16 cellular contexts compared by ENCODE assay signal in genomic region chr10:33271969-33272583, GRCh38.
DNase-seq lines count a peak whose midpoint lies in the region; ATAC-seq and TF ChIP-seq lines count a peak whose summit lies in the region.
"Had no signal": no experiment of that assay in that cellular context is flagged by ENCODE, and none has a peak within 500 bp of the region (broad histone marks: within the 10 kb centered on the region; RNA-seq: fewer than 3 reads in every experiment).

No MANE protein-coding gene starts in this region.

- H3K9me3 ChIP-seq in AG04450 (ENCODE audit: control insufficient read depth, insufficient read depth, low read length) (no peaks in the 10 kb centered on the region), endodermal cell (ENCODE audit: control insufficient read depth, low read length) (no peaks in the 10 kb centered on the region), neural progenitor cell (ENCODE audit: low read depth) (no peaks in the 10 kb centered on the region)
- H3K9me3 ChIP-seq: BE2C, colonic mucosa, MG63 had no signal

- no peaks in the 10 kb centered on the region for H3K79me2 ChIP-seq in neural progenitor cell (ENCODE audit: low read depth)

- H3K9me3 Mint-ChIP-seq in endodermal cell (no peaks in the 10 kb centered on the region), neural progenitor cell (no peaks in the 10 kb centered on the region)

- 73 to 87% methylated on average over 3 to 4 of the region's 4 CpGs for WGBS in endodermal cell (ENCODE audit: insufficient coverage in 1 of 2, insufficient read length in 1 of 2), 2 experiments
- WGBS in lower leg skin, 2 donors, result 56 to 60% methylated on average over 4 of the region's 4 CpGs

- H3K36me3 ChIP-seq in endodermal cell (ENCODE audit: control insufficient read depth, insufficient read depth, low read length) (peaks cover 42% of the 10 kb centered on the region), neural progenitor cell (no peaks in the 10 kb centered on the region)
- H3K36me3 ChIP-seq: colonic mucosa, MG63 had no signal

- peaks cover 21% of the 10 kb centered on the region for H3K36me3 Mint-ChIP-seq in endodermal cell (ENCODE audit: low read depth)
- H3K36me3 Mint-ChIP-seq in neural progenitor cell, result peaks cover 13% of the 10 kb centered on the region

- peaks cover 8% of the 10 kb centered on the region for H3K4me1 ChIP-seq in endodermal cell (ENCODE audit: control insufficient read depth, insufficient read depth, low read length)
- peaks cover 36% of the 10 kb centered on the region for H3K4me1 ChIP-seq in neural progenitor cell

- H3K4me3 Mint-ChIP-seq in endodermal cell (no peak overlapping the region), neural progenitor cell (no peak overlapping the region)
- H3K4me3 Mint-ChIP-seq: activated CD4-positive, alpha-beta memory T cell treated with anti-CD3 and anti-CD28 coated beads, Interleukin-2, amount 10 ng/mL, durations not matched to agents 7 days and 5 days had no signal

- H3K27ac ChIP-seq in AG04450 (ENCODE audit: low read depth, low read length), result peak overlapping the region; percentile 23
- H3K27ac ChIP-seq in endodermal cell (ENCODE audit: low read depth, low read length), result peak overlapping the region; percentile 72
- H3K27ac ChIP-seq in neural progenitor cell, result no peak overlapping the region
- H3K27ac ChIP-seq: colonic mucosa, HL-60 had no signal

- H3K4me3 ChIP-seq in AG04450 (ENCODE audit: low read depth, low read length) (no peak overlapping the region), endodermal cell (ENCODE audit: low read length) (no peak overlapping the region), neural progenitor cell (no peak overlapping the region), lower leg skin (ENCODE audit: low read depth, poor library complexity, severe bottlenecking) (no peak overlapping the region)
- H3K4me3 ChIP-seq: colonic mucosa, MG63 had no signal

- H3K27me3 Mint-ChIP-seq in endodermal cell (ENCODE audit: insufficient read depth) (no peaks in the 10 kb centered on the region), neural progenitor cell (ENCODE audit: insufficient read depth, low read depth) (no peaks in the 10 kb centered on the region)

- CTCF ChIA-PET in AG04450 (lab: Charles Lee), result interaction anchor here (0.6 to 2.0 kb wide), 4 partner anchors 11 to 79 kb away, joined by 3 to 9 read pairs (median 4); no protein-coding TSS in a partner anchor

- TF ChIP-seq CTCF in AG04450 (IDR thresholded peaks at IDR 0.05; ENCODE audit: low read depth, low read length), result no peak
- no peak for TF ChIP-seq CTCF in endodermal cell (conservative IDR thresholded peaks at IDR 0.05)
- no peak for TF ChIP-seq CTCF in neural progenitor cell (IDR thresholded peaks at IDR 0.05)
- TF ChIP-seq CTCF in lower leg skin (IDR thresholded peaks at IDR 0.05), result no peak

- H3K9ac ChIP-seq in endodermal cell (ENCODE audit: extremely low read depth, low read length, poor library complexity, severe bottlenecking), result no peak overlapping the region
- no peak overlapping the region for H3K9ac ChIP-seq in neural progenitor cell

- POLR2A ChIA-PET in AG04450 (lab: Yijun Ruan, JAX), result interaction anchor here (1.2 to 3.3 kb wide), 2 partner anchors 8 to 22 kb away, joined by 11 to 14 read pairs; no protein-coding TSS in a partner anchor

- H3K4me2 ChIP-seq in neural progenitor cell, result no peak overlapping the region

- H4K20me1 ChIP-seq in neural progenitor cell (ENCODE audit: low read depth), result no peaks in the 10 kb centered on the region

- H2AFZ ChIP-seq in neural progenitor cell (replicated peaks), result no peak overlapping the region

- TF ChIP-seq POLR2A in lower leg skin (IDR thresholded peaks at IDR 0.05), result no peak

- H3K27me3 ChIP-seq in AG04450 (ENCODE audit: control insufficient read depth, insufficient read depth, low read length) (no peaks in the 10 kb centered on the region), endodermal cell (ENCODE audit: control insufficient read depth, insufficient read depth, low read length, poor library complexity, severe bottlenecking) (no peaks in the 10 kb centered on the region), neural progenitor cell (no peaks in the 10 kb centered on the region)
- H3K27me3 ChIP-seq: BE2C, colonic mucosa, MG63 had no signal

- intact Hi-C loops in lower leg skin (cut with DNase I; ENCODE audit: low total_unique reads), result no loop called here

- DNase-seq in AG04450 (ENCODE audit: low read depth, low spot score) (no peak), NCI-H460 (ENCODE audit: extremely low read depth, low read depth) (peak; percentile 42), endodermal cell (no peak), neural progenitor cell (ENCODE audit: low spot score) (no peak), lower leg skin (ENCODE audit: low spot score in 2 of 2) (no peak)
- no peak for DNase-seq in stimulated activated CD4-positive, alpha-beta T cell treated with anti-CD3 and anti-CD28 coated beads, Interleukin-4, amount 100 ng/mL, for 4 hours
- DNase-seq: activated CD4-positive, alpha-beta memory T cell treated with anti-CD3 and anti-CD28 coated beads, Interleukin-2, amount 10 ng/mL, durations not matched to agents 7 days and 5 days; activated naive CD4-positive, alpha-beta T cell treated with anti-CD3 and anti-CD28 coated beads, Interleukin-2, amount 50 U/mL, for 16 hours; BE2C; colonic mucosa; kidney; MG63; NCI-H2171 treated with DMSO at 0.1 percent for 48 hours had no signal

- no peak for ATAC-seq in HG02623 (IDR thresholded peaks at IDR 0.05; ENCODE audit: unreplicated experiment)
- ATAC-seq in GM21786 (IDR thresholded peaks at IDR 0.05; ENCODE audit: unreplicated experiment), result no peak

- H3F3A ChIP-seq in neural progenitor cell (ENCODE audit: low read depth), result peaks cover 10% of the 10 kb centered on the region

- peaks cover 35% of the 10 kb centered on the region for H3K4me1 Mint-ChIP-seq in endodermal cell
- H3K4me1 Mint-ChIP-seq in neural progenitor cell, result peaks cover 57% of the 10 kb centered on the region

- no peak overlapping the region for H3K27ac Mint-ChIP-seq in endodermal cell
- H3K27ac Mint-ChIP-seq in neural progenitor cell, result peak overlapping the region; percentile 67
- H3K27ac Mint-ChIP-seq: activated CD4-positive, alpha-beta memory T cell treated with anti-CD3 and anti-CD28 coated beads, Interleukin-2, amount 10 ng/mL, durations not matched to agents 7 days and 5 days had no signal
